Comparison of ENCODE assay signal across 8 cellular contexts in genomic region chr2:136005462-136006205, GRCh38. TPM values are rescaled to one million over a fixed set of nuclear protein-coding genes. Genes with fewer than 3 reads are reported as not detected.
DNase-seq lines count a peak whose midpoint lies in the region; ATAC-seq lines count a peak whose summit lies in the region.

No MANE protein-coding gene starts in this region.

- no peak overlapping the region for H2BK15ac ChIP-seq in mesenchymal stem cell (ENCODE audit: low read depth, poor library complexity, severe bottlenecking)

- H3K27ac ChIP-seq in mesenchymal stem cell (ENCODE audit: low read length, poor library complexity, severe bottlenecking) = peak overlapping the region; percentile 74

- no peak overlapping the region for H3K14ac ChIP-seq in mesenchymal stem cell (ENCODE audit: low read length in 2 of 2)

- no peak overlapping the region for H3K9ac ChIP-seq in mesenchymal stem cell (ENCODE audit: low read length)

- no peak overlapping the region for H4K8ac ChIP-seq in mesenchymal stem cell (ENCODE audit: low read length)

- H3K4me2 ChIP-seq in mesenchymal stem cell (ENCODE audit: low read length, poor library complexity, severe bottlenecking) = no peak overlapping the region

- no peaks in the 10 kb centered on the region for H3K27me3 ChIP-seq in mesenchymal stem cell (ENCODE audit: control insufficient read depth in 1 of 2, insufficient read depth in 1 of 2, low read length in 2 of 2)

- H3K4me3 ChIP-seq in mesenchymal stem cell (ENCODE audit: insufficient read depth in 1 of 2, low read depth in 1 of 2, low read length in 2 of 2) = no peak overlapping the region

- H2BK120ac ChIP-seq in mesenchymal stem cell (ENCODE audit: low read depth, low read length) = no peak overlapping the region

- WGBS in mesenchymal stem cell = 73% methylated on average over 3 of the region's 3 CpGs

- no peak overlapping the region for H2BK5ac ChIP-seq in mesenchymal stem cell (ENCODE audit: low read depth, low read length, poor library complexity, severe bottlenecking)

- DNase-seq in NCI-H146 (lab: John Stamatoyannopoulos, UW) = peak; percentile 6
- no peak for DNase-seq in NCI-H146 treated with DMSO at 0.1 percent for 48 hours (lab: John Stamatoyannopoulos, UW; ENCODE audit: unreplicated experiment)
- peak; percentile 19 for DNase-seq in KG1 (lab: John Stamatoyannopoulos, UW)
- DNase-seq in mesenchymal stem cell = peak; percentile 11
- DNase-seq in HUDEP-2 (lab: John Stamatoyannopoulos, UW; ENCODE audit: unreplicated experiment in 76 of 76) = no peak
- no peak for DNase-seq in hepatic stellate cell (ENCODE audit: low spot score)

- no peak overlapping the region for H2AFZ ChIP-seq in mesenchymal stem cell (ENCODE audit: low read depth, low read length)

- no peaks in the 10 kb centered on the region for H3K36me3 ChIP-seq in mesenchymal stem cell (ENCODE audit: control insufficient read depth in 1 of 2, insufficient read depth in 2 of 2, low read depth in 1 of 2, low read length in 2 of 2)

- ATAC-seq in GM21619 (IDR thresholded peaks at IDR 0.05; ENCODE audit: unreplicated experiment) = peak; percentile 70
- no peak for ATAC-seq in HG03571 (IDR thresholded peaks at IDR 0.05; ENCODE audit: unreplicated experiment)

- H2BK12ac ChIP-seq in mesenchymal stem cell (ENCODE audit: low read length in 2 of 2) = no peak overlapping the region

- no peak overlapping the region for H4K91ac ChIP-seq in mesenchymal stem cell (ENCODE audit: low read length)

- H2AK5ac ChIP-seq in mesenchymal stem cell (ENCODE audit: low read length, severe bottlenecking) = no peak overlapping the region

- peaks cover 1% of the 10 kb centered on the region for H3K4me1 ChIP-seq in mesenchymal stem cell (ENCODE audit: control insufficient read depth, insufficient read depth, low read depth, low read length)

- no peak overlapping the region for H3K18ac ChIP-seq in mesenchymal stem cell (ENCODE audit: low read depth in 1 of 2, low read length in 2 of 2)

- H3K79me1 ChIP-seq in mesenchymal stem cell (replicated peaks; ENCODE audit: low read length, poor library complexity, severe bottlenecking) = no peaks in the 10 kb centered on the region

- no peaks in the 10 kb centered on the region for H3K9me3 ChIP-seq in mesenchymal stem cell (ENCODE audit: control insufficient read depth, low read length)

- H3K4ac ChIP-seq in mesenchymal stem cell (ENCODE audit: low read depth in 1 of 2, low read length in 2 of 2) = no peak overlapping the region

- H3K23ac ChIP-seq in mesenchymal stem cell (ENCODE audit: low read length in 2 of 2) = no peak overlapping the region

RNA-seq across cellular contexts. Expression of gene DARS1, which starts 20.2 kb away (rescaled TPM):
- 62.0 TPM for polyA plus RNA-seq in mesenchymal stem cell (2013, experiment 1 of 2)
- polyA plus RNA-seq in mesenchymal stem cell (2013, experiment 2 of 2) = 68.1 TPM

Comparison
In these comparisons a context has a peak if more than half of its experiments do, and no peak if none do; other contexts are left out.
1. DNase-seq: peak in NCI-H146 (single experiment), KG1 (single experiment) and mesenchymal stem cell (single experiment); none in NCI-H146 treated with DMSO at 0.1 percent for 48 hours (single experiment), HUDEP-2 (0 of 76) and hepatic stellate cell (single experiment).